In genomic region chr17:6092923-6093468, GRCh38 we compare ENCODE assay signal across 28 cellular contexts.
"Had no signal": no experiment of that assay in that cellular context is flagged by ENCODE, and none has a peak within 500 bp of the region (broad histone marks: within the 10 kb centered on the region; RNA-seq: fewer than 3 reads in every experiment).

No MANE protein-coding gene starts in this region.

- H3K27ac ChIP-seq: coronary artery, esophagus squamous epithelium, heart right ventricle, left lung, neural progenitor cell, psoas muscle, skin epidermis, suprapubic skin, transverse colon had no signal

- DNase-seq: dermis blood vessel endothelial cell; effector memory CD4-positive, alpha-beta T cell; erythroblast; esophagus squamous epithelium; foreskin melanocyte; glutamatergic neuron; heart right ventricle; hippocampal formation; left cardiac atrium; left lung; mesenchymal stem cell; naive B cell; nucleus accumbens; right cardiac atrium; stimulated activated CD4-positive, alpha-beta T cell treated with anti-CD3 and anti-CD28 coated beads, Interleukin-15, amount 100 ng/mL, for 24 hours; stimulated activated CD4-positive, alpha-beta T cell treated with anti-CD3 and anti-CD28 coated beads, Interleukin-2, amount 100 ng/mL, for 48 hours; stimulated activated naive CD4-positive, alpha-beta T cell; stimulated activated naive CD8-positive, alpha-beta T cell treated with anti-CD3 and anti-CD28 coated beads, Interleukin-15, amount 100 ng/mL, for 72 hours; transverse colon had no signal

- H3K27me3 ChIP-seq: heart right ventricle, left lung, neural progenitor cell, transverse colon had no signal

- H3K9me3 Mint-ChIP-seq: mesothelial cell of epicardium; natural killer cell treated with Interleukin-12 subunit alpha and Interleukin-12 subunit beta and Interleukin-15 and Interleukin-18, amount 100 ng/mL, for 72 hours; neural progenitor cell; stimulated activated naive CD8-positive, alpha-beta T cell treated with anti-CD3 and anti-CD28 coated beads, Interleukin-15, amount 100 ng/mL, for 72 hours had no signal

- H3K27ac Mint-ChIP-seq: mesothelial cell of epicardium; naive B cell; natural killer cell treated with Interleukin-12 subunit alpha and Interleukin-12 subunit beta and Interleukin-15 and Interleukin-18, amount 100 ng/mL, for 72 hours; neural progenitor cell; stimulated activated naive CD8-positive, alpha-beta T cell treated with anti-CD3 and anti-CD28 coated beads, Interleukin-15, amount 100 ng/mL, for 72 hours had no signal

- H3K36me3 Mint-ChIP-seq: mesothelial cell of epicardium; naive B cell; natural killer cell treated with Interleukin-12 subunit alpha and Interleukin-12 subunit beta and Interleukin-15 and Interleukin-18, amount 100 ng/mL, for 72 hours had no signal

- H3K4me3 ChIP-seq: coronary artery, esophagus squamous epithelium, heart right ventricle, left lung, mucosa of descending colon, neural progenitor cell, psoas muscle, skin epidermis, suprapubic skin, transverse colon had no signal

- H3K4me2 ChIP-seq: neural progenitor cell had no signal

- H2AFZ ChIP-seq: neural progenitor cell had no signal

- H3K4me1 Mint-ChIP-seq: mesothelial cell of epicardium; stimulated activated naive CD8-positive, alpha-beta T cell treated with anti-CD3 and anti-CD28 coated beads, Interleukin-15, amount 100 ng/mL, for 72 hours had no signal

- ATAC-seq: heart right ventricle; left cardiac atrium; left lung; mucosa of descending colon; natural killer cell treated with Interleukin-12 subunit alpha and Interleukin-12 subunit beta and Interleukin-15 and Interleukin-18, amount 100 ng/mL, for 72 hours; stimulated activated naive CD8-positive, alpha-beta T cell treated with anti-CD3 and anti-CD28 coated beads, Interleukin-15, amount 100 ng/mL, for 72 hours had no signal

- H3K36me3 ChIP-seq: esophagus squamous epithelium, heart right ventricle, left lung, neural progenitor cell, suprapubic skin, transverse colon had no signal

- FAIRE-seq: islet of Langerhans had no signal

- H3K4me1 ChIP-seq: esophagus squamous epithelium, left lung, suprapubic skin had no signal

- H3K9me3 ChIP-seq: esophagus squamous epithelium, heart right ventricle, left lung, mucosa of descending colon, psoas muscle, suprapubic skin, transverse colon had no signal

- H3K9ac ChIP-seq: neural progenitor cell had no signal

- H3K27me3 Mint-ChIP-seq: natural killer cell treated with Interleukin-12 subunit alpha and Interleukin-12 subunit beta and Interleukin-15 and Interleukin-18, amount 100 ng/mL, for 72 hours had no signal

- H3K4me3 Mint-ChIP-seq: mesothelial cell of epicardium; naive B cell; natural killer cell treated with Interleukin-12 subunit alpha and Interleukin-12 subunit beta and Interleukin-15 and Interleukin-18, amount 100 ng/mL, for 72 hours; neural progenitor cell; stimulated activated naive CD8-positive, alpha-beta T cell treated with anti-CD3 and anti-CD28 coated beads, Interleukin-15, amount 100 ng/mL, for 72 hours had no signal
